In the genomic region with DNA sequence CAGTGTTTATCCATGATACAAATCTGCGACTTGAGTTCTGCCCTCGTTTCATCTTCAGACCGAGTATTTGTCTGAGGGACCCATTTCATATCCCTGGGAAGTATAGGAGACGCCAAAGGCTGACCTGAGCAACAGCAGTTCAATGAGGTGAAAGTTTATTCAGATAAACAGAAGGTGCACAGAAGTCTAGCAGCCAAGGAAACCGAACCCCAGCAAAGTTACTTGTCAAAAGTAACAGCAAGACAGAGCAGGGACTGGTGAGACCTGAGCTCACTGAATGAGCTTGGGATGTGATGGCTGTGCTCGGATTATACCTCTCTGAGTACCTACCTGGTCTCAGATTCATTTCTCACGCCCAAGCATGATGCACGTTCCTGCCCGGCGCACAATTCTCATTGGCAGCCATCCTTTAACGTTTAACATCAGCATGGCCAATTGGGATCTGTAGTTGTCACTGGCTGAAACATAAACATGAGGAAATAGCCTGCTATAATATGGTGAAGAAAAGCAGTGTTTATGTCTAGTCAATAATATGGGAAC, we compare ENCODE assay signal across 8 cellular contexts. TPM values are rescaled to one million over a fixed set of nuclear protein-coding genes. Genes with fewer than 3 reads are reported as not detected.
DNase-seq lines count a peak whose midpoint lies in the region; ATAC-seq and TF ChIP-seq lines count a peak whose summit lies in the region.

No MANE protein-coding gene starts in this region.

- H3K4me1 Mint-ChIP-seq in CD4-positive, alpha-beta T cell (ENCODE audit: low read depth), result peaks cover 56% of the 10 kb centered on the region
- H3K4me1 Mint-ChIP-seq in activated T-helper 2 cell treated with anti-CD3 and anti-CD28 coated beads, Interferon-gamma antibody, Interleukin-2, Interleukin-4, amounts not matched to agents 10 μg/mL and 5 μg/mL and 100 μg/mL, durations not matched to agents 14 hours and 24 hours and 36 hours (ENCODE audit: low read depth), result peaks cover 31% of the 10 kb centered on the region

- CTCF ChIA-PET in CD4-positive, alpha-beta T cell (lab: Charles Lee), result no interaction called here

- ATAC-seq in CD4-positive, alpha-beta T cell (ENCODE audit: poor library complexity), result no peak
- ATAC-seq in HG03196 (IDR thresholded peaks at IDR 0.05; ENCODE audit: unreplicated experiment), result peak; percentile 6
- no peak for ATAC-seq in right cardiac atrium
- ATAC-seq in HG03460 (IDR thresholded peaks at IDR 0.05; ENCODE audit: unreplicated experiment), result no peak
- ATAC-seq in HG03521 (IDR thresholded peaks at IDR 0.05; ENCODE audit: unreplicated experiment), result no peak

- peak overlapping the region; percentile 94 for H3K27ac Mint-ChIP-seq in CD4-positive, alpha-beta T cell
- H3K27ac Mint-ChIP-seq in activated T-helper 2 cell treated with anti-CD3 and anti-CD28 coated beads, Interferon-gamma antibody, Interleukin-2, Interleukin-4, amounts not matched to agents 10 μg/mL and 5 μg/mL and 100 μg/mL, durations not matched to agents 14 hours and 24 hours and 36 hours, result peak overlapping the region; percentile 95

- peak in 3 of 10 experiments; percentile 1 to 9 (median 7) for DNase-seq in CD4-positive, alpha-beta T cell
- no peak for DNase-seq in activated T-helper 2 cell treated with anti-CD3 and anti-CD28 coated beads, Interferon-gamma antibody, Interleukin-2, Interleukin-4, amounts not matched to agents 10 μg/mL and 5 μg/mL and 100 μg/mL, durations not matched to agents 14 hours and 24 hours and 36 hours (ENCODE audit: low spot score)
- no peak for DNase-seq in right cardiac atrium
- DNase-seq in NCI-H1694 treated with DMSO at 0.1 percent for 48 hours (lab: John Stamatoyannopoulos, UW), result no peak

- H3K9me3 ChIP-seq in CD4-positive, alpha-beta T cell (ENCODE audit: control insufficient read depth, low read length), result no peaks in the 10 kb centered on the region
- no peaks in the 10 kb centered on the region for H3K9me3 ChIP-seq in right cardiac atrium (ENCODE audit: control insufficient read depth, low read length)

- H3K4me3 ChIP-seq in right cardiac atrium (ENCODE audit: low read length) (peak overlapping the region; percentile 54), skin epidermis (peak overlapping the region; percentile 43 to 66 (median 58))

- 6% methylated on average over 11 of the region's 11 CpGs for whole genome bisulfite sequencing in right cardiac atrium

- H3K27ac ChIP-seq in CD4-positive, alpha-beta T cell (ENCODE audit: low read depth, low read length), result peak overlapping the region; percentile 70
- H3K27ac ChIP-seq in right cardiac atrium (ENCODE audit: low read length), result peak overlapping the region; percentile 13
- H3K27ac ChIP-seq in skin epidermis, result peak overlapping the region in 19 of 21 experiments; percentile 27 to 86 (median 70)

- no peaks in the 10 kb centered on the region for H3K9me3 Mint-ChIP-seq in CD4-positive, alpha-beta T cell
- no peaks in the 10 kb centered on the region for H3K9me3 Mint-ChIP-seq in activated T-helper 2 cell treated with anti-CD3 and anti-CD28 coated beads, Interferon-gamma antibody, Interleukin-2, Interleukin-4, amounts not matched to agents 10 μg/mL and 5 μg/mL and 100 μg/mL, durations not matched to agents 14 hours and 24 hours and 36 hours

- H3K4me1 ChIP-seq in right cardiac atrium (ENCODE audit: control insufficient read depth, insufficient read depth, low read length), result peaks cover 3% of the 10 kb centered on the region

- TF ChIP-seq CTCF in CD4-positive, alpha-beta T cell (IDR thresholded peaks at IDR 0.05), result no peak

- H3K27me3 ChIP-seq in CD4-positive, alpha-beta T cell (ENCODE audit: control insufficient read depth, insufficient read depth, low read length), result no peaks in the 10 kb centered on the region
- no peaks in the 10 kb centered on the region for H3K27me3 ChIP-seq in right cardiac atrium (ENCODE audit: control insufficient read depth, insufficient read depth)

- POLR2A ChIA-PET in CD4-positive, alpha-beta T cell (lab: Charles Lee), result interaction anchor here (1.0 to 2.7 kb wide), 4 partner anchors 38 to 211 kb away, joined by 5 to 23 read pairs (median 5); partner anchors contain the start of gene CDC42SE2

- H3K36me3 Mint-ChIP-seq in CD4-positive, alpha-beta T cell (ENCODE audit: low read depth), result peaks cover 6% of the 10 kb centered on the region
- H3K36me3 Mint-ChIP-seq in activated T-helper 2 cell treated with anti-CD3 and anti-CD28 coated beads, Interferon-gamma antibody, Interleukin-2, Interleukin-4, amounts not matched to agents 10 μg/mL and 5 μg/mL and 100 μg/mL, durations not matched to agents 14 hours and 24 hours and 36 hours (ENCODE audit: low read depth), result peaks cover 5% of the 10 kb centered on the region

- intact Hi-C loops in CD4-positive, alpha-beta T cell (cut with DNase I, micrococcal nuclease), result loop anchor here (2.0 to 5.0 kb wide), 3 partner anchors 93 to 626 kb away; partner anchors contain the start of genes CDC42SE2 (in 1 of the 2) and FNIP1 (in 1 of the 2)
- intact Hi-C loops in activated T-helper 2 cell treated with anti-CD3 and anti-CD28 coated beads, Interferon-gamma antibody, Interleukin-2, Interleukin-4, amounts not matched to agents 10 μg/mL and 5 μg/mL and 100 μg/mL, durations not matched to agents 14 hours and 24 hours and 36 hours (cut with micrococcal nuclease), result loop anchor here (2.0 kb wide), 1 partner anchor 463 kb away; the partner anchor contains the start of gene RAPGEF6
- intact Hi-C loops in right cardiac atrium (cut with DNase I), result loop anchor here in 2 of 4 donors (5.0 to 10.0 kb wide), 2 partner anchors 93 to 241 kb away; partner anchors contain the start of gene CDC42SE2 (in 2 of the 2)

- no peaks in the 10 kb centered on the region for H3K27me3 Mint-ChIP-seq in CD4-positive, alpha-beta T cell
- H3K27me3 Mint-ChIP-seq in activated T-helper 2 cell treated with anti-CD3 and anti-CD28 coated beads, Interferon-gamma antibody, Interleukin-2, Interleukin-4, amounts not matched to agents 10 μg/mL and 5 μg/mL and 100 μg/mL, durations not matched to agents 14 hours and 24 hours and 36 hours (ENCODE audit: low read depth), result no peaks in the 10 kb centered on the region

- peak overlapping the region; percentile 98 for H3K4me3 Mint-ChIP-seq in CD4-positive, alpha-beta T cell
- peak overlapping the region; percentile 99 for H3K4me3 Mint-ChIP-seq in activated T-helper 2 cell treated with anti-CD3 and anti-CD28 coated beads, Interferon-gamma antibody, Interleukin-2, Interleukin-4, amounts not matched to agents 10 μg/mL and 5 μg/mL and 100 μg/mL, durations not matched to agents 14 hours and 24 hours and 36 hours (ENCODE audit: low read depth)

RNA-seq across cellular contexts. Expression of gene LYRM7, which starts 0.6 kb away (rescaled TPM):
- 10 to 100 TPM in 1 of 2 experiments, 1 to 10 TPM in 1; 8.3 to 11.9 TPM for total RNA-seq in CD4-positive, alpha-beta T cell
- total RNA-seq in activated T-helper 2 cell treated with anti-CD3 and anti-CD28 coated beads, Interferon-gamma antibody, Interleukin-2, Interleukin-4, amounts not matched to agents 10 μg/mL and 5 μg/mL and 100 μg/mL, durations not matched to agents 14 hours and 24 hours and 36 hours, result 14.0 and 20.3 TPM in 2 replicates
- total RNA-seq in right cardiac atrium, result 10 to 100 TPM; 14.5 to 26.5 (median 21.4) TPM
- 15.5 TPM for polyA plus RNA-seq in right cardiac atrium

RNA-seq across cellular contexts. Expression of gene HINT1, which starts 6.3 kb away (rescaled TPM):
- total RNA-seq in CD4-positive, alpha-beta T cell, result 100 to 1,000 TPM; 257 to 263 TPM
- total RNA-seq in activated T-helper 2 cell treated with anti-CD3 and anti-CD28 coated beads, Interferon-gamma antibody, Interleukin-2, Interleukin-4, amounts not matched to agents 10 μg/mL and 5 μg/mL and 100 μg/mL, durations not matched to agents 14 hours and 24 hours and 36 hours, result 279 and 282 TPM in 2 replicates
- 100 to 1,000 TPM; 152 to 188 (median 168) TPM for total RNA-seq in right cardiac atrium
- 294 TPM for polyA plus RNA-seq in right cardiac atrium

Comparison
In these comparisons a context has a peak if more than half of its experiments do, and no peak if none do; other contexts are left out.
1. H3K27ac ChIP-seq: peak in every context shown above with its lines; median percentile 70 in CD4-positive, alpha-beta T cell; 70 in skin epidermis; 13 in right cardiac atrium.